In genomic region chr1:2194319-2194897, GRCh38 we compare ENCODE assay signal across 8 cellular contexts. TPM values are rescaled to one million over a fixed set of nuclear protein-coding genes. Genes with fewer than 3 reads are reported as not detected.
DNase-seq lines count a peak whose midpoint lies in the region; ATAC-seq and TF ChIP-seq lines count a peak whose summit lies in the region.

FAAP20 (minus strand) TSS chr1:2194772; CDS start chr1:2194749, 23 bp downstream.

- intact Hi-C loops in activated T-helper 1 cell treated with anti-CD3 and anti-CD28 coated beads, Interleukin-12 subunit alpha, Interleukin-12 subunit beta, Interleukin-2, Interleukin-4 antibody, amounts not matched to agents 30 ng/mL and 10 ng/mL and 1 ng/mL, durations not matched to agents 14 hours and 24 hours and 36 hours (cut with micrococcal nuclease), result loop anchor here (1.0 to 2.0 kb wide), 4 partner anchors 33 to 392 kb away; partner anchors contain the start of genes MORN1, PRXL2B and RER1

- H3K36me3 Mint-ChIP-seq in activated T-helper 1 cell treated with anti-CD3 and anti-CD28 coated beads, Interleukin-12 subunit alpha, Interleukin-12 subunit beta, Interleukin-2, Interleukin-4 antibody, amounts not matched to agents 30 ng/mL and 10 ng/mL and 1 ng/mL, durations not matched to agents 14 hours and 24 hours and 36 hours (ENCODE audit: low read depth), result no peaks in the 10 kb centered on the region
- H3K36me3 Mint-ChIP-seq in natural killer cell treated with Interleukin-12 subunit alpha and Interleukin-12 subunit beta and Interleukin-15 and Interleukin-18, amount 100 ng/mL, for 72 hours, result no peaks in the 10 kb centered on the region

- TF ChIP-seq EP300 in suprapubic skin (IDR thresholded peaks at IDR 0.05), result no peak

- no peaks in the 10 kb centered on the region for H3K36me3 ChIP-seq in suprapubic skin

- H3K4me1 ChIP-seq in suprapubic skin, result peaks cover 60% of the 10 kb centered on the region

- H3K27me3 Mint-ChIP-seq in activated T-helper 1 cell treated with anti-CD3 and anti-CD28 coated beads, Interleukin-12 subunit alpha, Interleukin-12 subunit beta, Interleukin-2, Interleukin-4 antibody, amounts not matched to agents 30 ng/mL and 10 ng/mL and 1 ng/mL, durations not matched to agents 14 hours and 24 hours and 36 hours (ENCODE audit: insufficient read depth), result no peaks in the 10 kb centered on the region
- H3K27me3 Mint-ChIP-seq in natural killer cell treated with Interleukin-12 subunit alpha and Interleukin-12 subunit beta and Interleukin-15 and Interleukin-18, amount 100 ng/mL, for 72 hours, result no peaks in the 10 kb centered on the region

- H3K9me3 Mint-ChIP-seq in activated T-helper 1 cell treated with anti-CD3 and anti-CD28 coated beads, Interleukin-12 subunit alpha, Interleukin-12 subunit beta, Interleukin-2, Interleukin-4 antibody, amounts not matched to agents 30 ng/mL and 10 ng/mL and 1 ng/mL, durations not matched to agents 14 hours and 24 hours and 36 hours, result no peaks in the 10 kb centered on the region
- no peaks in the 10 kb centered on the region for H3K9me3 Mint-ChIP-seq in natural killer cell treated with Interleukin-12 subunit alpha and Interleukin-12 subunit beta and Interleukin-15 and Interleukin-18, amount 100 ng/mL, for 72 hours

- in situ Hi-C loops in ACHN (cut with HindIII; ENCODE audit: low pct_ligation_motif_present, low pct_unique_long_range_greater_than_20kb, low sequenced_read_pairs), result no loop called here

- ATAC-seq in HG02852 (IDR thresholded peaks at IDR 0.05; ENCODE audit: unreplicated experiment), result peak; percentile 48
- peak; percentile 71 to 79 for ATAC-seq in natural killer cell treated with Interleukin-12 subunit alpha and Interleukin-12 subunit beta and Interleukin-15 and Interleukin-18, amount 100 ng/mL, for 72 hours

- peaks cover 13% of the 10 kb centered on the region for H3K4me1 Mint-ChIP-seq in activated T-helper 1 cell treated with anti-CD3 and anti-CD28 coated beads, Interleukin-12 subunit alpha, Interleukin-12 subunit beta, Interleukin-2, Interleukin-4 antibody, amounts not matched to agents 30 ng/mL and 10 ng/mL and 1 ng/mL, durations not matched to agents 14 hours and 24 hours and 36 hours (ENCODE audit: low read depth)
- H3K4me1 Mint-ChIP-seq in natural killer cell treated with Interleukin-12 subunit alpha and Interleukin-12 subunit beta and Interleukin-15 and Interleukin-18, amount 100 ng/mL, for 72 hours (ENCODE audit: low read depth in 2 of 2), result peaks cover 2 to 13% of the 10 kb centered on the region in 2 donors

- DNase-seq in ACHN (peak; percentile 57), NCI-H2171 treated with DMSO at 0.1 percent for 48 hours (lab: John Stamatoyannopoulos, UW) (peak; percentile 51), fibroblast of mammary gland (ENCODE audit: low read depth) (peak; percentile 54), suprapubic skin (ENCODE audit: low spot score in 2 of 2) (peak in 1 of 2 donors; percentile 68)
- no peak for DNase-seq in activated T-helper 1 cell treated with anti-CD3 and anti-CD28 coated beads, Interleukin-12 subunit alpha, Interleukin-12 subunit beta, Interleukin-2, Interleukin-4 antibody, amounts not matched to agents 30 ng/mL and 10 ng/mL and 1 ng/mL, durations not matched to agents 14 hours and 24 hours and 36 hours (ENCODE audit: low spot score)
- DNase-seq in natural killer cell treated with Interleukin-12 subunit alpha and Interleukin-12 subunit beta and Interleukin-15 and Interleukin-18, amount 100 ng/mL, for 72 hours (ENCODE audit: low spot score), result peak; percentile 80

- H3K4me3 ChIP-seq in fibroblast of mammary gland (ENCODE audit: control insufficient read depth, low read depth, low read length), result peak within 1 kb of the TSS; percentile 55
- H3K4me3 ChIP-seq in suprapubic skin, result peak within 1 kb of the TSS; percentile 68

- H3K27ac Mint-ChIP-seq in activated T-helper 1 cell treated with anti-CD3 and anti-CD28 coated beads, Interleukin-12 subunit alpha, Interleukin-12 subunit beta, Interleukin-2, Interleukin-4 antibody, amounts not matched to agents 30 ng/mL and 10 ng/mL and 1 ng/mL, durations not matched to agents 14 hours and 24 hours and 36 hours, result peak within 1 kb of the TSS; percentile 90
- peak within 1 kb of the TSS; percentile 81 to 82 for H3K27ac Mint-ChIP-seq in natural killer cell treated with Interleukin-12 subunit alpha and Interleukin-12 subunit beta and Interleukin-15 and Interleukin-18, amount 100 ng/mL, for 72 hours

- H3K4me3 Mint-ChIP-seq in activated T-helper 1 cell treated with anti-CD3 and anti-CD28 coated beads, Interleukin-12 subunit alpha, Interleukin-12 subunit beta, Interleukin-2, Interleukin-4 antibody, amounts not matched to agents 30 ng/mL and 10 ng/mL and 1 ng/mL, durations not matched to agents 14 hours and 24 hours and 36 hours, result peak within 1 kb of the TSS; percentile 84
- H3K4me3 Mint-ChIP-seq in natural killer cell treated with Interleukin-12 subunit alpha and Interleukin-12 subunit beta and Interleukin-15 and Interleukin-18, amount 100 ng/mL, for 72 hours, result peak within 1 kb of the TSS; percentile 82

- peak within 1 kb of the TSS; percentile 82 for H3K27ac ChIP-seq in suprapubic skin

- WGBS in suprapubic skin, result 3% methylated on average over 9 of the region's 63 CpGs

- H3K9me3 ChIP-seq in suprapubic skin, result no peaks in the 10 kb centered on the region

- H3K27me3 ChIP-seq in suprapubic skin, result no peaks in the 10 kb centered on the region

- TF ChIP-seq POLR2A in GM15510 (IDR thresholded peaks at IDR 0.05; ENCODE audit: borderline replicate concordance, extremely low read depth, insufficient read length) (peak; percentile 65), suprapubic skin (IDR thresholded peaks at IDR 0.05) (no peak)

- TF ChIP-seq CTCF in fibroblast of mammary gland (conservative IDR thresholded peaks at IDR 0.05; ENCODE audit: control insufficient read depth, insufficient read depth, low read depth, low read length) (no peak), suprapubic skin (IDR thresholded peaks at IDR 0.05) (no peak)

RNA-seq across cellular contexts. Expression of gene FAAP20, which starts in this region (rescaled TPM):
- total RNA-seq in activated T-helper 1 cell treated with anti-CD3 and anti-CD28 coated beads, Interleukin-12 subunit alpha, Interleukin-12 subunit beta, Interleukin-2, Interleukin-4 antibody, amounts not matched to agents 30 ng/mL and 10 ng/mL and 1 ng/mL, durations not matched to agents 14 hours and 24 hours and 36 hours, result 50.3 and 50.5 TPM in 2 replicates
- 10 to 100 TPM; 43.4 to 61.8 TPM for total RNA-seq in natural killer cell treated with Interleukin-12 subunit alpha and Interleukin-12 subunit beta and Interleukin-15 and Interleukin-18, amount 100 ng/mL, for 72 hours
- total RNA-seq in suprapubic skin, result 10 to 100 TPM; 18.6 to 47.3 (median 24.9) TPM
